31 cellular contexts compared by ENCODE assay signal in the genomic region with DNA sequence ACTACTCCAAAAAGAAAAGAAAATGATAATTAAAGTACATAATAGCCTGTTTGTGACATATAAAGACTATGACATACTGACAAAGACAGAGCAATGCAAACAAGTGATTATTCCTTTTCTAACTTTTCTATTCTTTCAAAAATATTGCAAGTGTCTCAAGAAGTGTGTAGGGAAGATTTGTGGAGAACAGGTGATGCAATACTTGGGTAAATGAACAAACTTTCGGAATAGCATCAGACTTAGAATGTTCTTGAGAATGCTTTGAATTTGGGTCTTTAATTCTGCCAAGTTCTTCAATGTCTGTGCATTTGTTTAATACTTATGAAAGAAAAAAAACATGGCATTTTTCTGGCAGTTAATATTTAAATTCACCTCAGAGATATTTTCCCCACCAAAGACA. TPM values are rescaled to one million over a fixed set of nuclear protein-coding genes. Genes with fewer than 3 reads are reported as not detected.
"Had no signal": no experiment of that assay in that cellular context is flagged by ENCODE, and none has a peak within 500 bp of the region (broad histone marks: within the 10 kb centered on the region; RNA-seq: fewer than 3 reads in every experiment).

No MANE protein-coding gene starts in this region.

- H3K27me3 ChIP-seq: ascending aorta, cardiac muscle cell had no signal

- H3K9me3 ChIP-seq: ascending aorta had no signal

- H3K4me3 ChIP-seq: ascending aorta, cardiac muscle cell had no signal

- FAIRE-seq: bronchial epithelial cell, TTC549 had no signal

- H3K27ac ChIP-seq: ascending aorta, cardiac muscle cell, VCaP had no signal

- ATAC-seq: activated CD8-positive, alpha-beta memory T cell treated with anti-CD3 and anti-CD28 coated beads, Interleukin-2, amount 10 ng/mL, durations not matched to agents 7 days and 5 days; activated CD8-positive, alpha-beta T cell treated with anti-CD3 and anti-CD28 coated beads, Interleukin-2, amount 10 ng/mL, durations not matched to agents 7 days and 5 days; activated naive CD8-positive, alpha-beta T cell treated with anti-CD3 and anti-CD28 coated beads, Interleukin-2, amount 50 U/mL, for 24 hours had no signal

- H3K36me3 ChIP-seq: ascending aorta, cardiac muscle cell had no signal

- DNase-seq: activated B cell treated with CpG ODN at 0.5 μM for 24 hours; activated CD4-positive, alpha-beta memory T cell treated with anti-CD3 and anti-CD28 coated beads, Interleukin-2, amount 10 ng/mL, durations not matched to agents 7 days and 5 days; activated CD4-positive, alpha-beta T cell treated with anti-CD3 and anti-CD28 coated beads for 4 hours; activated CD4-positive, alpha-beta T cell treated with anti-CD3 and anti-CD28 coated beads, Interleukin-2, amount 10 ng/mL, durations not matched to agents 24 days and 14 days; activated CD4-positive, alpha-beta T cell treated with anti-CD3 and anti-CD28 coated beads, Interleukin-2, amount 50 U/mL, for 48 hours; activated CD4-positive, CD25-positive, alpha-beta regulatory T cell treated with anti-CD3 and anti-CD28 coated beads, Interleukin-2, amount 50 U/mL, for 72 hours; activated CD8-positive, alpha-beta memory T cell treated with anti-CD3 and anti-CD28 coated beads for 24 hours; activated CD8-positive, alpha-beta memory T cell treated with anti-CD3 and anti-CD28 coated beads, Interleukin-2, amount 10 ng/mL, durations not matched to agents 7 days and 5 days; activated CD8-positive, alpha-beta memory T cell treated with anti-CD3 and anti-CD28 coated beads, Interleukin-2, amount 50 U/mL, for 48 hours; activated CD8-positive, alpha-beta T cell treated with anti-CD3 and anti-CD28 coated beads, Interleukin-2, amount 10 ng/mL, durations not matched to agents 7 days and 5 days; activated effector memory CD4-positive, alpha-beta T cell treated with Interleukin-2 at 50 U/mL for 16 hours; activated gamma-delta T cell; activated naive CD4-positive, alpha-beta T cell treated with anti-CD3 and anti-CD28 coated beads, Interleukin-2, amount 10 ng/mL, durations not matched to agents 7 days and 5 days; activated naive CD4-positive, alpha-beta T cell treated with Interleukin-2 at 50 U/mL for 16 hours; activated naive CD8-positive, alpha-beta T cell treated with anti-CD3 and anti-CD28 coated beads, Interleukin-2, amount 10 ng/mL, durations not matched to agents 7 days and 5 days; activated naive CD8-positive, alpha-beta T cell treated with anti-CD3 and anti-CD28 coated beads, Interleukin-2, amount 50 U/mL, for 24 hours; activated T-cell treated with anti-CD3 and anti-CD28 coated beads, Interleukin-2, amount 50 U/mL, for 24 hours; activated T-cell treated with anti-CD3 and anti-CD28 coated beads, Interleukin-2, amount 50 U/mL, for 48 hours; amygdala; anterior cingulate cortex; caudate nucleus; cerebellar nuclear complex; T-helper 2 cell; T-helper 9 cell had no signal

- H3K4me1 ChIP-seq: ascending aorta had no signal

RNA-seq across cellular contexts. Expression of a gene that starts 40.0 kb away (rescaled TPM):
- total RNA-seq: activated B cell treated with CpG ODN at 0.5 μM for 24 hours; activated CD4-positive, alpha-beta memory T cell treated with anti-CD3 and anti-CD28 coated beads, Interleukin-2, amount 10 ng/mL, durations not matched to agents 7 days and 5 days; activated CD4-positive, alpha-beta T cell treated with anti-CD3 and anti-CD28 coated beads, Interleukin-2, amount 10 ng/mL, durations not matched to agents 24 days and 14 days; activated CD8-positive, alpha-beta memory T cell treated with anti-CD3 and anti-CD28 coated beads, Interleukin-2, amount 10 ng/mL, durations not matched to agents 7 days and 5 days; activated CD8-positive, alpha-beta T cell treated with anti-CD3 and anti-CD28 coated beads, Interleukin-2, amount 10 ng/mL, durations not matched to agents 7 days and 5 days; activated naive CD8-positive, alpha-beta T cell treated with anti-CD3 and anti-CD28 coated beads, Interleukin-2, amount 10 ng/mL, durations not matched to agents 7 days and 5 days; activated T-helper 2 cell treated with anti-CD3 and anti-CD28 coated beads, Interferon-gamma antibody, Interleukin-2, Interleukin-4, amounts not matched to agents 10 μg/mL and 5 μg/mL and 100 μg/mL, durations not matched to agents 14 hours and 24 hours and 36 hours; ascending aorta; bronchial epithelial cell; chondrocyte had no signal
